Comparison of ENCODE assay signal across 9 cellular contexts in the genomic region with DNA sequence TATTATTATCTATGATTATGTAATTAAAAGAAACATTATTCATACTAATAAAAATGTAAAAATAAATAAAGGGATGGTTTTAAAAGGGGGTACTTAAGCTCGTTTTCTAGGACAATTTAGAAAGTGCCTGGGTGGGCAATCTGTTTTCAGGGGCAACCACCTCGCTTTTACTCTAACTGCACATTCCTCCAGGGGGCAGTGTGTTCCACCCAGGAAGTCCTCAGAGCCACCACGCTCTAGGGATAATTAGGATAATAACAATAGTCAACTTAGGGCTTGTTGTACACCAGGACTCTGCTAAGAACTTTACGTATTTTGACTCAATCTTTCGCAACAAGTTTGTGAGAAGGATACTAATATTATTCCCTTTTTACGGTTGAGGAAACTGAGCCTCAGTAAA.
DNase-seq lines count a peak whose midpoint lies in the region; ATAC-seq and TF ChIP-seq lines count a peak whose summit lies in the region.
"Had no signal": no experiment of that assay in that cellular context is flagged by ENCODE, and none has a peak within 500 bp of the region (broad histone marks: within the 10 kb centered on the region; RNA-seq: fewer than 3 reads in every experiment).

No MANE protein-coding gene starts in this region.

- no peaks in the 10 kb centered on the region for H3K9me3 Mint-ChIP-seq in activated naive CD4-positive, alpha-beta T cell treated with anti-CD3 and anti-CD28 coated beads, Interleukin-2, amount 10 ng/mL, durations not matched to agents 7 days and 5 days
- H3K9me3 Mint-ChIP-seq: naive thymus-derived CD8-positive, alpha-beta T cell had no signal

- H3K27ac ChIP-seq in PC-3 (ENCODE audit: low read length), result no peak overlapping the region
- H3K27ac ChIP-seq in hepatocyte, result no peak overlapping the region

- no peak overlapping the region for H3K27ac Mint-ChIP-seq in activated naive CD4-positive, alpha-beta T cell treated with anti-CD3 and anti-CD28 coated beads, Interleukin-2, amount 10 ng/mL, durations not matched to agents 7 days and 5 days

- H3K9me3 ChIP-seq in PC-3 (ENCODE audit: low read length), result no peaks in the 10 kb centered on the region
- H3K9me3 ChIP-seq in hepatocyte (ENCODE audit: low read depth), result no peaks in the 10 kb centered on the region

- no peak overlapping the region for H3K4me3 Mint-ChIP-seq in activated naive CD4-positive, alpha-beta T cell treated with anti-CD3 and anti-CD28 coated beads, Interleukin-2, amount 10 ng/mL, durations not matched to agents 7 days and 5 days
- H3K4me3 Mint-ChIP-seq: naive thymus-derived CD8-positive, alpha-beta T cell had no signal

- H4K20me1 ChIP-seq in PC-3 (ENCODE audit: low read length), result no peaks in the 10 kb centered on the region
- H4K20me1 ChIP-seq in hepatocyte (ENCODE audit: insufficient read depth, poor library complexity, severe bottlenecking), result no peaks in the 10 kb centered on the region

- no peaks in the 10 kb centered on the region for H3K27me3 ChIP-seq in PC-3 (ENCODE audit: low read length)
- H3K27me3 ChIP-seq in hepatocyte, result no peaks in the 10 kb centered on the region

- H2AFZ ChIP-seq in PC-3 (ENCODE audit: low read length) (no peak overlapping the region), hepatocyte (no peak overlapping the region)

- no peaks in the 10 kb centered on the region for H3F3A ChIP-seq in PC-3 (ENCODE audit: low read length, unreplicated experiment)

- no peaks in the 10 kb centered on the region for H3K4me1 Mint-ChIP-seq in activated naive CD4-positive, alpha-beta T cell treated with anti-CD3 and anti-CD28 coated beads, Interleukin-2, amount 10 ng/mL, durations not matched to agents 7 days and 5 days
- H3K4me1 Mint-ChIP-seq: naive thymus-derived CD8-positive, alpha-beta T cell had no signal

- DNase-seq in AG08395 (ENCODE audit: low spot score) (peak; percentile 24), ELR (ENCODE audit: low read depth) (peak; percentile 55), PC-3 (no peak), hepatocyte (ENCODE audit: low spot score) (no peak), NCI-H1092 (lab: John Stamatoyannopoulos, UW) (no peak), OCI-M2 (lab: John Stamatoyannopoulos, UW; ENCODE audit: unreplicated experiment) (no peak)
- DNase-seq in activated naive CD4-positive, alpha-beta T cell treated with anti-CD3 and anti-CD28 coated beads, Interleukin-2, amount 10 ng/mL, durations not matched to agents 7 days and 5 days, result no peak

- 78% methylated on average over 6 of the region's 6 CpGs for WGBS in hepatocyte (ENCODE audit: low lambda C conversion rate, missing lambda C conversion rate)

- H3K36me3 Mint-ChIP-seq in activated naive CD4-positive, alpha-beta T cell treated with anti-CD3 and anti-CD28 coated beads, Interleukin-2, amount 10 ng/mL, durations not matched to agents 7 days and 5 days, result no peaks in the 10 kb centered on the region
- H3K36me3 Mint-ChIP-seq: naive thymus-derived CD8-positive, alpha-beta T cell had no signal

- H3K9me2 ChIP-seq in PC-3 (replicated peaks; ENCODE audit: low read length), result no peaks in the 10 kb centered on the region
- H3K9me2 ChIP-seq in hepatocyte (replicated peaks; ENCODE audit: insufficient read depth), result no peaks in the 10 kb centered on the region

- H3K36me3 ChIP-seq in PC-3 (ENCODE audit: low read depth, low read length) (no peaks in the 10 kb centered on the region), hepatocyte (replicated peaks; ENCODE audit: insufficient read depth, low read depth) (no peaks in the 10 kb centered on the region)

- no peaks in the 10 kb centered on the region for H3K79me2 ChIP-seq in PC-3 (ENCODE audit: low read length)
- no peaks in the 10 kb centered on the region for H3K79me2 ChIP-seq in hepatocyte

- H3K4me2 ChIP-seq in PC-3 (ENCODE audit: low read length) (no peak overlapping the region), hepatocyte (no peak overlapping the region)

- H3K27me3 Mint-ChIP-seq in activated naive CD4-positive, alpha-beta T cell treated with anti-CD3 and anti-CD28 coated beads, Interleukin-2, amount 10 ng/mL, durations not matched to agents 7 days and 5 days, result no peaks in the 10 kb centered on the region

- BruUV-seq in PC-3 (replicated peaks; lab: Mats Ljungman, UMichigan), result no TSS peak

- H3K4me3 ChIP-seq in PC-3 (ENCODE audit: low read length) (no peak overlapping the region), hepatocyte (no peak overlapping the region)

- H3K4me1 ChIP-seq in PC-3 (ENCODE audit: insufficient read depth, low read length) (no peaks in the 10 kb centered on the region), hepatocyte (ENCODE audit: insufficient read depth) (no peaks in the 10 kb centered on the region)

- intact Hi-C loops in PC-3 (cut with micrococcal nuclease), result no loop called here

- TF ChIP-seq CTCF in PC-3 (conservative IDR thresholded peaks at IDR 0.05; ENCODE audit: low read depth, low read length), result peak; percentile 47
- TF ChIP-seq CTCF in hepatocyte (IDR thresholded peaks at IDR 0.05; ENCODE audit: poor library complexity), result peak; percentile 43

- ATAC-seq in PC-3 (no peak), HG02678 (IDR thresholded peaks at IDR 0.05; ENCODE audit: unreplicated experiment) (no peak)
- ATAC-seq: naive thymus-derived CD8-positive, alpha-beta T cell had no signal

- no peak overlapping the region for H3K9ac ChIP-seq in PC-3 (ENCODE audit: low read length)

- CTCF ChIA-PET in PC-3 (lab: Charles Lee), result no interaction called here
- CTCF ChIA-PET in activated naive CD4-positive, alpha-beta T cell treated with anti-CD3 and anti-CD28 coated beads, Interleukin-2, amount 10 ng/mL, durations not matched to agents 7 days and 5 days (lab: Charles Lee), result interaction anchor here (0.6 kb wide), 1 partner anchor 24 kb away, joined by 3 read pairs; no protein-coding TSS in a partner anchor

- POLR2A ChIA-PET in PC-3 (lab: Charles Lee; ENCODE audit: unreplicated experiment), result no interaction called here

Comparison
In these comparisons a context has a peak if more than half of its experiments do, and no peak if none do; other contexts are left out.
1. DNase-seq: peak in AG08395 (single experiment) and ELR (single experiment); none in PC-3 (single experiment), hepatocyte (single experiment), NCI-H1092 (single experiment), activated naive CD4-positive, alpha-beta T cell treated with anti-CD3 and anti-CD28 coated beads, Interleukin-2, amount 10 ng/mL, durations not matched to agents 7 days and 5 days (single experiment) and OCI-M2 (single experiment).